Comparison of ENCODE assay signal across 21 cellular contexts in the genomic region with DNA sequence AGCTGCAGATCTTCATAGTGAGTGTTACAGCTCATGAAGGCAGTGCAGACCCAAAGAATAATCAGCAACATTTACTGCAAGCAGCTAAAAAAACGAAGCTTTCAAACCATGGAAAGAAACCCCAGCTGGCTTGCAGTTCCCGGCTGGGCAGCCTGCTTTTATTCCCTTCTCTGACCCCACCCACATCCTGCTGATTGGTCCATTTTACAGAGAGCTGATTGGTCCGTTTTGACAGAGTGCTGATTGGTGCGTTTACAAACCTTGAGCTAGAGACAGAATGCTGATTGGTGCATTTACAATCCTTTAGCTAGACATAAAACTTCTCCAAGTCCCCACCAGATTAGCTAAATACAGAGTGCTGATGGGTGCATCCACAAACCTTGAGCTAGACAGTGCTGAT. TPM values are rescaled to one million over a fixed set of nuclear protein-coding genes. Genes with fewer than 3 reads are reported as not detected.
"Had no signal": no experiment of that assay in that cellular context is flagged by ENCODE, and none has a peak within 500 bp of the region (broad histone marks: within the 10 kb centered on the region; RNA-seq: fewer than 3 reads in every experiment).

No MANE protein-coding gene starts in this region.

RNA-seq across cellular contexts. Expression of a gene that starts 12.0 kb away (rescaled TPM):
- total RNA-seq: activated naive CD4-positive, alpha-beta T cell treated with anti-CD3 and anti-CD28 coated beads for 36 hours; activated naive CD4-positive, alpha-beta T cell treated with anti-CD3 and anti-CD28 coated beads, Interleukin-2, amount 50 U/mL, for 72 hours; activated naive CD8-positive, alpha-beta T cell treated with anti-CD3 and anti-CD28 coated beads for 36 hours; activated naive CD8-positive, alpha-beta T cell treated with anti-CD3 and anti-CD28 coated beads, Interleukin-2, amount 10 ng/mL, durations not matched to agents 7 days and 5 days; activated T-cell treated with anti-CD3 and anti-CD28 coated beads, Interleukin-2, amount 50 U/mL, for 4 hours; activated T-cell treated with anti-CD3 and anti-CD28 coated beads, Interleukin-2, amount 50 U/mL, for 72 hours; activated T-helper 1 cell treated with anti-CD3 and anti-CD28 coated beads, Interleukin-12 subunit alpha, Interleukin-12 subunit beta, Interleukin-2, Interleukin-4 antibody, amounts not matched to agents 30 ng/mL and 10 ng/mL and 1 ng/mL, durations not matched to agents 14 hours and 24 hours and 36 hours; activated T-helper 17 cell treated with anti-CD3 and anti-CD28 coated beads, Interleukin-2, amount 50 U/mL, for 72 hours; activated T-helper 2 cell treated with anti-CD3 and anti-CD28 coated beads, Interferon-gamma antibody, Interleukin-2, Interleukin-4, amounts not matched to agents 10 μg/mL and 5 μg/mL and 100 μg/mL, durations not matched to agents 14 hours and 24 hours and 36 hours; adrenal gland; aorta; ascending aorta; astrocyte; body of pancreas; breast epithelium; bronchial epithelial cell; cardiac muscle cell; cardiac septum; cerebellum; chondrocyte had no signal
- polyA plus RNA-seq: adipose tissue, adrenal gland, aorta, cardiac muscle cell had no signal

RNA-seq across cellular contexts. Expression of a gene that starts 25.0 kb away (rescaled TPM):
- total RNA-seq: activated naive CD4-positive, alpha-beta T cell treated with anti-CD3 and anti-CD28 coated beads for 36 hours; activated naive CD4-positive, alpha-beta T cell treated with anti-CD3 and anti-CD28 coated beads, Interleukin-2, amount 50 U/mL, for 72 hours; activated naive CD8-positive, alpha-beta T cell treated with anti-CD3 and anti-CD28 coated beads for 36 hours; activated naive CD8-positive, alpha-beta T cell treated with anti-CD3 and anti-CD28 coated beads, Interleukin-2, amount 10 ng/mL, durations not matched to agents 7 days and 5 days; activated T-cell treated with anti-CD3 and anti-CD28 coated beads, Interleukin-2, amount 50 U/mL, for 72 hours; activated T-helper 1 cell treated with anti-CD3 and anti-CD28 coated beads, Interleukin-12 subunit alpha, Interleukin-12 subunit beta, Interleukin-2, Interleukin-4 antibody, amounts not matched to agents 30 ng/mL and 10 ng/mL and 1 ng/mL, durations not matched to agents 14 hours and 24 hours and 36 hours; activated T-helper 17 cell treated with anti-CD3 and anti-CD28 coated beads, Interleukin-2, amount 50 U/mL, for 72 hours; activated T-helper 2 cell treated with anti-CD3 and anti-CD28 coated beads, Interferon-gamma antibody, Interleukin-2, Interleukin-4, amounts not matched to agents 10 μg/mL and 5 μg/mL and 100 μg/mL, durations not matched to agents 14 hours and 24 hours and 36 hours; bronchial epithelial cell; cardiac muscle cell; cardiac septum; cerebellum; chondrocyte had no signal
